Comparison of ENCODE assay signal across 8 cellular contexts in the genomic region with DNA sequence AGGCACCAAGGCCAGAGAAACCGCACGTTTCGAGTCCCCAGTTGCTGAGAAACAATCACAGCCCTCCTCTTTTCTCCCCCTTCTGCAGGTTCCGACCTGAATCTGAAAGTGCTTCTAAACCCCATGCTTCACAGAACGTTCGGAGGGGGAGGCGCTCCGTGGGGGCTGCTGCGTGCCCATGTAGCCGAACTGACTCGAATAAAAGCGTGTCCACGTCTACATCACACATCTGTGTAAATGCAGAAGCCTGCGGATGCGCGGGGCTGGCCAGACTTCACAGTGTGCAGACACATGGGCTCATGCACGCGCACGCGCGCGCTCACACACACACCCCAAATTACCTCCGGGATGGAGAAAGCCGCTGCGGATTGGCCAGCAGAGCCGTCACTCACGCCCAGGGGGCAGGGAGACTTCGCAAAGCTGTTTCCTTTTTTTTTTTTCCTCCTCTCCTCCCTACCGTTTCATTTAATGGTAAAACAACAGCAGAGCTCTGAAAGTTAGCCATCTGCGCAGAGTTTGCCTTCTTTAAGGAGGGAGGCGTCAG. TPM values are rescaled to one million over a fixed set of nuclear protein-coding genes. Genes with fewer than 3 reads are reported as not detected.
A peak's percentile ranks its signal among the peaks of the same experiment; 100 is the strongest.
DNase-seq lines count a peak whose midpoint lies in the region; ATAC-seq and FAIRE-seq lines count a peak whose summit lies in the region.

No MANE protein-coding gene starts in this region.

- FAIRE-seq in urothelium cell line (lab: Jason Lieb, UNC), result no peak

- ATAC-seq in GM18508 (IDR thresholded peaks at IDR 0.05; ENCODE audit: insufficient read depth, unreplicated experiment) (peak; percentile 57), HG02970 (IDR thresholded peaks at IDR 0.05; ENCODE audit: low FRiP score, unreplicated experiment) (peak; percentile 75)

- DNase-seq in NCI-H187 treated with DMSO at 0.1 percent for 48 hours (lab: John Stamatoyannopoulos, UW) (peak; percentile 54), T-helper 9 cell (peak; percentile 87), astrocyte of the hippocampus (ENCODE audit: low read depth, low spot score) (peak; percentile 100), hepatic stellate cell (ENCODE audit: low spot score) (peak; percentile 99), pulmonary artery endothelial cell (ENCODE audit: low read depth, low spot score) (peak; percentile 94), urothelium cell line (ENCODE audit: low spot score) (peak; percentile 95)

RNA-seq across cellular contexts. Expression of a gene that starts 2.3 kb away (rescaled TPM):
- 9.3 and 10.0 TPM in 2 replicates for total RNA-seq in pulmonary artery endothelial cell

Comparison
In these comparisons a context has a peak if more than half of its experiments do, and no peak if none do; other contexts are left out.
1. Peak in every context shown above with its lines: DNase-seq and ATAC-seq.